9 cellular contexts compared by ENCODE assay signal in the genomic region with DNA sequence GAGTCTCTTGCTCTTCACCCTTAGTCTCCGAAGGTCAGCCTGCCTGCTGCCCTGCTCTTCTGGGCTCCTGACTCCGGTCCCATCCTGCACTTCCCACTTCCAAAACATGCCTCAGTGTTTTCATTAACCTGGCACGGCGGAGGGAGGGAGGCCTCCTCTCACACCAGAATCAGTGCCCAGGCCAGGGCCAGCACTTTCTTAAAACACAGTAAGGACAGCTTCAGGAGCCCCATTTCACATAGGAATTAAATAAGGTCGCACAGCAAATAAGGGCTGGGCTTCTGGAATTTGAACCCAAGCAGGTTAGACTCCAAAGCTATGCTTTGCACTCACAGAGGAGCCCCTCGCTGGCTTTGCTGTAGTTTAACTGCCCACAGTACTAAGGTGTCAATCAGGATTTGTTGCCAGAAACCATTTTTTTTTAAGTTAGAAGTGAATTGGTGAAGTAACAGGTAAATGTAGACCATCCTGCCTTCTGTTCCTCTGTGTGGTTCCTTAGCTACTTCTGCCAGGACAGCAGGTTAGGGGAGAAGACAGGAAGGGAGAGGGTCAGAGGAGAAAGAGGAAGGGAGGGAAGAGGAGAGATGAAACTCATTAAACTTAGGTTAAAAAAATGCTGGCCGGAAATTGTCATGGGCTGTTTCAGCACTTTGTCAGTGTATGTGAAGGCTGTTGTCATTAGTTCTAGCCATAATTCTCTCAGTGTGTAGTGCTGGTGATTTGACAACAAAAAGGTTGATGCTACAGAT. TPM values are rescaled to one million over a fixed set of nuclear protein-coding genes. Genes with fewer than 3 reads are reported as not detected.
DNase-seq lines count a peak whose midpoint lies in the region; ATAC-seq and TF ChIP-seq lines count a peak whose summit lies in the region.
"Had no signal": no experiment of that assay in that cellular context is flagged by ENCODE, and none has a peak within 500 bp of the region (broad histone marks: within the 10 kb centered on the region; RNA-seq: fewer than 3 reads in every experiment).

No MANE protein-coding gene starts in this region.

- no peaks in the 10 kb centered on the region for H3K27me3 Mint-ChIP-seq in CD4-positive, alpha-beta memory T cell

- H3K4me1 Mint-ChIP-seq in CD4-positive, alpha-beta memory T cell: peaks cover 7 to 30% (median 20%) of the 10 kb centered on the region in 4 donors

- H3K4me3 ChIP-seq in CD4-positive, alpha-beta memory T cell (ENCODE audit: low read length in 2 of 2): no peak overlapping the region
- H3K4me3 ChIP-seq in NB4 (ENCODE audit: low read depth, low read length) (peak overlapping the region; percentile 86), esophagus (ENCODE audit: low read depth in 1 of 2, low read length in 2 of 2) (peak overlapping the region; percentile 25 to 83), neuron (ENCODE audit: low read length) (peak overlapping the region; percentile 70)

- TF ChIP-seq CTCF in NB4 (IDR thresholded peaks at IDR 0.05; ENCODE audit: low read depth, low read length): no peak

- H3K36me3 Mint-ChIP-seq in CD4-positive, alpha-beta memory T cell: peaks cover 6 to 11% of the 10 kb centered on the region in 2 donors

- H2AFZ ChIP-seq in neuron (ENCODE audit: low read depth, low read length): no peak overlapping the region

- ATAC-seq in GM19324 (IDR thresholded peaks at IDR 0.05; ENCODE audit: low FRiP score, unreplicated experiment) (no peak), esophagus mucosa (no peak)

- H3K9me3 ChIP-seq in CD4-positive, alpha-beta memory T cell (ENCODE audit: control insufficient read depth in 1 of 2, low read length in 2 of 2): no peaks in the 10 kb centered on the region
- H3K9me3 ChIP-seq in esophagus (ENCODE audit: control insufficient read depth in 2 of 2, insufficient read depth in 1 of 2, low read depth in 1 of 2, low read length in 1 of 2) (no peaks in the 10 kb centered on the region), neuron (ENCODE audit: low read length) (no peaks in the 10 kb centered on the region)

- POLR2A ChIA-PET in CD4-positive, alpha-beta memory T cell (lab: Charles Lee; ENCODE audit: partially characterized antibody): interaction anchor here (1.4 kb wide), 1 partner anchor 40 kb away, joined by 4 read pairs; the partner anchor contains the start of gene ZNF22

- no peak for TF ChIP-seq POLR2A in NB4 (IDR thresholded peaks at IDR 0.05; ENCODE audit: extremely low read depth, insufficient read length)

- peaks cover 26% of the 10 kb centered on the region for H3K4me1 ChIP-seq in CD4-positive, alpha-beta memory T cell (ENCODE audit: insufficient read depth, low read length)
- H3K4me1 ChIP-seq in esophagus (ENCODE audit: control insufficient read depth in 2 of 2, insufficient read depth in 2 of 2, low read length in 1 of 2): peaks cover 3 to 6% of the 10 kb centered on the region in 2 donors
- H3K4me1 ChIP-seq in neuron (ENCODE audit: insufficient read depth, low read length): peaks cover 66% of the 10 kb centered on the region

- no peaks in the 10 kb centered on the region for H3K36me3 ChIP-seq in CD4-positive, alpha-beta memory T cell (ENCODE audit: insufficient read depth, low read length)
- H3K36me3 ChIP-seq in esophagus (ENCODE audit: control insufficient read depth in 2 of 2, insufficient read depth in 2 of 2, low read length in 1 of 2): peaks cover 0 to 4% of the 10 kb centered on the region in 2 donors
- peaks cover 11% of the 10 kb centered on the region for H3K36me3 ChIP-seq in neuron (ENCODE audit: insufficient read depth, low read length)

- no peak overlapping the region for H3K27ac ChIP-seq in CD4-positive, alpha-beta memory T cell (ENCODE audit: low read depth, low read length)
- peak overlapping the region in 1 of 2 donors; percentile 15 for H3K27ac ChIP-seq in esophagus (ENCODE audit: low read depth in 2 of 2, low read length in 1 of 2)

- H3K4me3 Mint-ChIP-seq in CD4-positive, alpha-beta memory T cell: peak overlapping the region; percentile 52 to 91 (median 88)

- no peaks in the 10 kb centered on the region for H3K27me3 ChIP-seq in CD4-positive, alpha-beta memory T cell (ENCODE audit: insufficient read depth, low read length)
- H3K27me3 ChIP-seq in esophagus (ENCODE audit: control insufficient read depth in 1 of 2, insufficient read depth in 2 of 2, low read length in 2 of 2): no peaks in the 10 kb centered on the region
- H3K27me3 ChIP-seq in neuron (ENCODE audit: insufficient read depth, low read length): no peaks in the 10 kb centered on the region

- DNase-seq in CD4-positive, alpha-beta memory T cell: no peak
- peak; percentile 75 for DNase-seq in NB4 (ENCODE audit: low read depth)
- DNase-seq in central memory CD4-positive, alpha-beta T cell: no peak
- no peak for DNase-seq in anterior cingulate cortex (lab: John Stamatoyannopoulos, UW)

- CTCF ChIA-PET in CD4-positive, alpha-beta memory T cell (lab: Charles Lee; ENCODE audit: partially characterized antibody): interaction anchor here (1.2 kb wide), 1 partner anchor 28 kb away, joined by 4 read pairs; no protein-coding TSS in a partner anchor

- intact Hi-C loops in CD4-positive, alpha-beta memory T cell (cut with micrococcal nuclease): no loop called here

- H3K27ac Mint-ChIP-seq in CD4-positive, alpha-beta memory T cell: peak overlapping the region in 3 of 7 donors; percentile 25 to 47 (median 30)

- 67 to 83% methylated on average over 7 of the region's 7 CpGs for WGBS in esophagus, 2 donors

- no peaks in the 10 kb centered on the region for H3K9me3 Mint-ChIP-seq in CD4-positive, alpha-beta memory T cell

RNA-seq across cellular contexts. Expression of gene RASSF4, which starts 1.1 kb away (rescaled TPM):
- total RNA-seq in CD4-positive, alpha-beta memory T cell: 1 to 10 TPM; 1.6 to 1.8 TPM
- polyA plus RNA-seq in CD4-positive, alpha-beta memory T cell: under 1 TPM; 0.08 to 0.21 TPM
- 1 to 10 TPM; 3.6 to 3.7 TPM for polyA plus RNA-seq in esophagus
- total RNA-seq in esophagus mucosa: 2.3 TPM

RNA-seq across cellular contexts. Expression of gene DEPP1, which starts 18.0 kb away (rescaled TPM):
- not detected for total RNA-seq in CD4-positive, alpha-beta memory T cell
- not detected for polyA plus RNA-seq in CD4-positive, alpha-beta memory T cell
- polyA plus RNA-seq in esophagus: 10 to 100 TPM in 1 of 2 donors, 1 to 10 TPM in 1; 7.7 to 29.0 TPM
- 3.3 TPM for total RNA-seq in esophagus mucosa

RNA-seq across cellular contexts. Expression of gene ZNF22, which starts 40.1 kb away (rescaled TPM):
- total RNA-seq in CD4-positive, alpha-beta memory T cell: 10 to 100 TPM; 26.9 to 27.1 TPM
- 10 to 100 TPM; 34.5 to 40.6 TPM for polyA plus RNA-seq in CD4-positive, alpha-beta memory T cell
- 1 to 10 TPM; 4.6 to 5.4 TPM for polyA plus RNA-seq in esophagus
- 7.0 TPM for total RNA-seq in esophagus mucosa

RNA-seq across cellular contexts. Expression of gene TMEM72, which starts 49.5 kb away (rescaled TPM):
- not detected for total RNA-seq in CD4-positive, alpha-beta memory T cell
- polyA plus RNA-seq in CD4-positive, alpha-beta memory T cell: not detected
- polyA plus RNA-seq in esophagus: not detected
- not detected for total RNA-seq in esophagus mucosa
- total RNA-seq: NCI-H460 had no signal

Comparison
In these comparisons a context has a peak if more than half of its experiments do, and no peak if none do; other contexts are left out.
1. H3K4me3 ChIP-seq: peak in NB4 (single experiment), esophagus (2 of 2) and neuron (single experiment); none in CD4-positive, alpha-beta memory T cell (0 of 2).